8 cellular contexts compared by ENCODE assay signal in the genomic region with DNA sequence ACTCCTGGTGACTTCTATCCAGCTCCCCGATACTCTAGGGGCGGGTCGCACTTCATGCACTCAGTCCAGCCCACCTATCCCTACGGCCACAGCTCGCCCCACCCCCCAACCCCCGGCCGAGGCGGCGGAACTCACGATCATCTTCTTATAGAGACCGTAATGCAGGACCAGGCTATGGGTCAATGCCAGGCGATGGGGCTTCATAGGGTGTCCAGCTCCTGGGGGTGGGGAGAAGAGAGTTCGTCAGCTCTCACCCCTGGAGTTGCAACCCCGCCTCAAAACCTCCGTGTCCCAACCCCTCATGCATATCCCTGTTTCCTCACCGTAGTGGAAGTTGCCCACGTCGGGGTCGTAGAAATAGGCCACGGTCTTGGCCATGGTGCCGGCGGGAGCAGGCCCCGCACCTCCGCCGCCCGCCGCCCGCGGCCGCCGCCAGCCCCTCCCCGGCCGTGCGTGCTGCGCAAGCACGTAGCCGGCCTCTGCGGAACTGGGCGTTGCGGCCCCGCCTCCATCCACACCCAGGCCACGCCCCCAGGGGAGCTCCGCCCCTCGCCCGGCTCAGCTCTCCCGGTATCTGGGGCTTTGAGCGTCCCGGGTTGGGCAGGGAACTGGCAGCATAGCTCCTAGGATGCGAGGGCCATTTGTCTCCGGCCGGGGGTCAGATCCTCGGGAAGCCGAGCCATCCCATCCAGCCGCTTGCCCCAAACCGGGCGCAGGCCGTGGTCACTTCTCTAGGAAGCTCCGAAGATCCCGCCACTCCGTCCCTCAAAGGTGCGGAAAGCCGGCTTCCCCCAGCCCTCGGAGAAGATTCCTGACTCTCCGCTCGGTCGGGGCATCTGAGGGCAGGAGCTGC. TPM values are rescaled to one million over a fixed set of nuclear protein-coding genes. Genes with fewer than 3 reads are reported as not detected.
A peak's percentile ranks its signal among the peaks of the same experiment; 100 is the strongest.
DNase-seq lines count a peak whose midpoint lies in the region; ATAC-seq and TF ChIP-seq lines count a peak whose summit lies in the region.

HDAC3 (minus strand) TSS at position 437 of the 853 bp plus-strand sequence; CDS start at position 378, 59 bp downstream.
A gene with protein sequence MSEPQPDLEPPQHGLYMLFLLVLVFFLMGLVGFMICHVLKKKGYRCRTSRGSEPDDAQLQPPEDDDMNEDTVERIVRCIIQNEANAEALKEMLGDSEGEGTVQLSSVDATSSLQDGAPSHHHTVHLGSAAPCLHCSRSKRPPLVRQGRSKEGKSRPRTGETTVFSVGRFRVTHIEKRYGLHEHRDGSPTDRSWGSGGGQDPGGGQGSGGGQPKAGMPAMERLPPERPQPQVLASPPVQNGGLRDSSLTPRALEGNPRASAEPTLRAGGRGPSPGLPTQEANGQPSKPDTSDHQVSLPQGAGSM (plus strand): TSS at position 585 of the 853 bp plus-strand sequence. CDS start 1,229 bp downstream, outside the sequence.

- TF ChIP-seq CTCF in choroid plexus epithelial cell (conservative IDR thresholded peaks at IDR 0.05; ENCODE audit: low read depth, low read length) = no peak

- DNase-seq in AG20443 (ENCODE audit: low spot score) = peak; percentile 99
- DNase-seq in NCI-H510A (lab: John Stamatoyannopoulos, UW) = peak; percentile 51
- DNase-seq in activated CD4-positive, alpha-beta T cell treated with anti-CD3 and anti-CD28 coated beads for 4 hours = peak; percentile 91 to 95
- peak; percentile 90 for DNase-seq in choroid plexus epithelial cell (ENCODE audit: low read depth)
- DNase-seq in left lobe of liver (ENCODE audit: low spot score) = peak; percentile 97
- peak; percentile 92 for DNase-seq in stimulated activated CD4-positive, alpha-beta T cell treated with anti-CD3 and anti-CD28 coated beads, Interleukin-1b, Interleukin-23, amount 100 ng/mL, for 48 hours

- peak within 1 kb of the TSS; percentile 99 for H3K4me3 ChIP-seq in choroid plexus epithelial cell (ENCODE audit: low read depth, low read length)

- ATAC-seq in GM19025 (IDR thresholded peaks at IDR 0.05; ENCODE audit: low read depth, unreplicated experiment) = peak; percentile 73
- ATAC-seq in HG03280 (IDR thresholded peaks at IDR 0.05; ENCODE audit: unreplicated experiment) = peak; percentile 81
- ATAC-seq in left lobe of liver = peak; percentile 96

RNA-seq across cellular contexts. Expression of gene HDAC3, which starts in this region (rescaled TPM):
- total RNA-seq in left lobe of liver = 28.7 TPM

RNA-seq across cellular contexts. Expression of the second gene that starts in this region (rescaled TPM):
- 0.96 TPM for total RNA-seq in left lobe of liver

Comparison
In these comparisons a context has a peak if more than half of its experiments do, and no peak if none do; other contexts are left out.
1. Peak in every context shown above with its lines: DNase-seq, ATAC-seq and H3K4me3 ChIP-seq.